ENCODE assay signal across 26 cellular contexts in genomic region chr15:32983679-32984078, GRCh38.
"Had no signal": no experiment of that assay in that cellular context is flagged by ENCODE, and none has a peak within 500 bp of the region (broad histone marks: within the 10 kb centered on the region; RNA-seq: fewer than 3 reads in every experiment).

No MANE protein-coding gene starts in this region.

- H3K36me3 Mint-ChIP-seq: immature natural killer cell; stimulated activated memory B cell treated with anti-CD40 and anti-IgM and Interleukin-4, amounts not matched to agents 10 μg/mL and 1 μg/mL and 100 μg/mL, for 72 hours; type B pancreatic cell had no signal

- H3K27me3 ChIP-seq: pancreas, tibial nerve, vagina had no signal

- H3K27me3 Mint-ChIP-seq: stimulated activated naive CD8-positive, alpha-beta T cell treated with anti-CD3 and anti-CD28 coated beads, Interleukin-15, amount 100 ng/mL, for 72 hours; type B pancreatic cell had no signal

- H3K27ac Mint-ChIP-seq: immature natural killer cell; naive thymus-derived CD8-positive, alpha-beta T cell; nephron; stimulated activated memory B cell treated with anti-CD40 and anti-IgM and Interleukin-4, amounts not matched to agents 10 μg/mL and 1 μg/mL and 100 μg/mL, for 72 hours; stimulated activated naive CD8-positive, alpha-beta T cell treated with anti-CD3 and anti-CD28 coated beads, Interleukin-15, amount 100 ng/mL, for 72 hours; type B pancreatic cell had no signal

- ATAC-seq: naive thymus-derived CD8-positive, alpha-beta T cell; pancreas; right cardiac atrium; stimulated activated memory B cell treated with anti-CD40 and anti-IgM and Interleukin-4, amounts not matched to agents 10 μg/mL and 1 μg/mL and 100 μg/mL, for 72 hours; stimulated activated naive CD8-positive, alpha-beta T cell treated with anti-CD3 and anti-CD28 coated beads, Interleukin-15, amount 100 ng/mL, for 72 hours had no signal

- H3K4me3 ChIP-seq: left ventricle myocardium inferior, lung, pancreas, prostate gland, smooth muscle cell, tibial nerve, vagina had no signal

- H3K9me3 ChIP-seq: left ventricle myocardium inferior, pancreas, prostate gland, tibial nerve, vagina had no signal

- H3K27ac ChIP-seq: left ventricle myocardium inferior, pancreas, prostate gland, tibial nerve, vagina had no signal

- H3K4me1 Mint-ChIP-seq: neural crest cell; stimulated activated memory B cell treated with anti-CD40 and anti-IgM and Interleukin-4, amounts not matched to agents 10 μg/mL and 1 μg/mL and 100 μg/mL, for 72 hours; stimulated activated naive CD8-positive, alpha-beta T cell treated with anti-CD3 and anti-CD28 coated beads, Interleukin-15, amount 100 ng/mL, for 72 hours had no signal

- DNase-seq: hypothalamus; immature natural killer cell; left ventricle myocardium inferior; naive thymus-derived CD8-positive, alpha-beta T cell; nucleus accumbens; pancreas; posterior cingulate gyrus; retina; right cardiac atrium; stimulated activated CD4-positive, alpha-beta T cell treated with anti-CD3 and anti-CD28 coated beads, Interleukin-1b, Interleukin-23, amount 100 ng/mL, for 48 hours; stimulated activated CD4-positive, alpha-beta T cell treated with anti-CD3 and anti-CD28 coated beads, Interleukin-2, amount 100 ng/mL, for 48 hours; stimulated activated CD4-positive, alpha-beta T cell treated with anti-CD3 and anti-CD28 coated beads, Interleukin-4, amount 100 ng/mL, for 4 hours; stimulated activated CD8-positive, alpha-beta memory T cell treated with anti-CD3 and anti-CD28 coated beads, Interleukin-4, amount 100 ng/mL, for 48 hours; stimulated activated naive CD4-positive, alpha-beta T cell treated with Interleukin-2 at 50 U/mL for 16 hours; stimulated activated naive CD8-positive, alpha-beta T cell treated with anti-CD3 and anti-CD28 coated beads, Interleukin-15, amount 100 ng/mL, for 72 hours; substantia nigra had no signal

- H3K4me3 Mint-ChIP-seq: immature natural killer cell; naive thymus-derived CD8-positive, alpha-beta T cell; nephron; neural crest cell; stimulated activated memory B cell treated with anti-CD40 and anti-IgM and Interleukin-4, amounts not matched to agents 10 μg/mL and 1 μg/mL and 100 μg/mL, for 72 hours; stimulated activated naive CD8-positive, alpha-beta T cell treated with anti-CD3 and anti-CD28 coated beads, Interleukin-15, amount 100 ng/mL, for 72 hours; type B pancreatic cell had no signal

- FAIRE-seq: islet of Langerhans, pancreas had no signal

- H3K9me3 Mint-ChIP-seq: naive thymus-derived CD8-positive, alpha-beta T cell; nephron; neural crest cell; stimulated activated memory B cell treated with anti-CD40 and anti-IgM and Interleukin-4, amounts not matched to agents 10 μg/mL and 1 μg/mL and 100 μg/mL, for 72 hours; stimulated activated naive CD8-positive, alpha-beta T cell treated with anti-CD3 and anti-CD28 coated beads, Interleukin-15, amount 100 ng/mL, for 72 hours had no signal

- H3K4me1 ChIP-seq: left ventricle myocardium inferior, pancreas, prostate gland, tibial nerve, vagina had no signal

- H3K4me2 ChIP-seq: smooth muscle cell had no signal

- H3K36me3 ChIP-seq: left ventricle myocardium inferior, pancreas, prostate gland, tibial nerve, vagina had no signal
